18 cellular contexts compared by ENCODE assay signal in the genomic region with DNA sequence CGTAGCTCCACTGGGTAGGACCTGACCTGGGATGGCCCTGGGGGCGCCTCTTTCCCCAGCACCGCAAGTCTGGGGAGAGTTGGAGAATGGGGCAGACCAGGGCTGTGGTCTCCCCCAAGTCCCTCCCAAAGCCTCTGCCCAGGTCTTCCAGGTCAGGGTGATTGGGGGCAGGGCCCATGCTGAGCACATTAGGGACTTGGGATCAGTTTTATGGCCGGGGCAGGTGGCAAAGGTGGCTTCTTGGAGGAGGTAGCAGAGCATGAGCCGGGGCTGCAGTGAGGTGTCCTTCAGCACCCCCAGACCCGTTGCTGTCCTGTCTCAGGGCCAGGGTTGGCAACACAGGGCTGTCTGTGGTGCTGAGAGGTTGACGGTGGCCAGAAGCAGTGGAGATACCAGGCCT. TPM values are rescaled to one million over a fixed set of nuclear protein-coding genes. Genes with fewer than 3 reads are reported as not detected.
DNase-seq lines count a peak whose midpoint lies in the region; ATAC-seq lines count a peak whose summit lies in the region.
"Had no signal": no experiment of that assay in that cellular context is flagged by ENCODE, and none has a peak within 500 bp of the region (broad histone marks: within the 10 kb centered on the region; RNA-seq: fewer than 3 reads in every experiment).

No MANE protein-coding gene starts in this region.

- intact Hi-C loops in activated CD4-positive, alpha-beta T cell treated with anti-CD3 and anti-CD28 coated beads, Interleukin-2, amount 10 ng/mL, durations not matched to agents 24 days and 14 days (cut with micrococcal nuclease), result no loop called here

- no peak for ATAC-seq in activated naive CD8-positive, alpha-beta T cell treated with anti-CD3 and anti-CD28 coated beads, Interleukin-2, amount 50 U/mL, for 24 hours
- no peak for ATAC-seq in central memory CD8-positive, alpha-beta T cell (replicated peaks; ENCODE audit: extremely low read depth, poor library complexity, severe bottlenecking)
- ATAC-seq in stimulated activated memory B cell treated with anti-CD40 and anti-IgM and Interleukin-4, amounts not matched to agents 10 μg/mL and 1 μg/mL and 100 μg/mL, for 72 hours, result no peak
- ATAC-seq in GM19035 (IDR thresholded peaks at IDR 0.05; ENCODE audit: unreplicated experiment), result no peak
- ATAC-seq: body of pancreas, K562 had no signal

- H3K27ac ChIP-seq in KOPT-K1 (ENCODE audit: low read depth, low read length, poor library complexity, severe bottlenecking), result peak overlapping the region; percentile 5
- H3K27ac ChIP-seq: body of pancreas had no signal

- H3K4me1 Mint-ChIP-seq in activated naive CD8-positive, alpha-beta T cell (ENCODE audit: low read depth), result peaks cover 70% of the 10 kb centered on the region
- H3K4me1 Mint-ChIP-seq in activated naive CD8-positive, alpha-beta T cell treated with anti-CD3 and anti-CD28 coated beads, Interleukin-2, amount 50 U/mL, for 24 hours, result peaks cover 85% of the 10 kb centered on the region
- peaks cover 72% of the 10 kb centered on the region for H3K4me1 Mint-ChIP-seq in central memory CD8-positive, alpha-beta T cell
- peaks cover 96% of the 10 kb centered on the region for H3K4me1 Mint-ChIP-seq in stimulated activated memory B cell treated with anti-CD40 and anti-IgM and Interleukin-4, amounts not matched to agents 10 μg/mL and 1 μg/mL and 100 μg/mL, for 72 hours
- H3K4me1 Mint-ChIP-seq in activated CD4-positive, alpha-beta T cell treated with anti-CD3 and anti-CD28 coated beads, Interleukin-2, amount 10 ng/mL, durations not matched to agents 24 days and 14 days, result peaks cover 67% of the 10 kb centered on the region

- peak overlapping the region; percentile 64 for H3K27ac Mint-ChIP-seq in activated naive CD8-positive, alpha-beta T cell
- no peak overlapping the region for H3K27ac Mint-ChIP-seq in activated naive CD8-positive, alpha-beta T cell treated with anti-CD3 and anti-CD28 coated beads, Interleukin-2, amount 50 U/mL, for 24 hours
- peak overlapping the region; percentile 80 for H3K27ac Mint-ChIP-seq in central memory CD8-positive, alpha-beta T cell (ENCODE audit: low read depth)
- peak overlapping the region; percentile 90 for H3K27ac Mint-ChIP-seq in stimulated activated memory B cell treated with anti-CD40 and anti-IgM and Interleukin-4, amounts not matched to agents 10 μg/mL and 1 μg/mL and 100 μg/mL, for 72 hours
- no peak overlapping the region for H3K27ac Mint-ChIP-seq in activated CD4-positive, alpha-beta T cell treated with anti-CD3 and anti-CD28 coated beads, Interleukin-2, amount 10 ng/mL, durations not matched to agents 24 days and 14 days
- H3K27ac Mint-ChIP-seq: activated naive CD4-positive, alpha-beta T cell treated with anti-CD3 and anti-CD28 coated beads, Interleukin-2, amount 10 ng/mL, durations not matched to agents 7 days and 5 days had no signal

- DNase-seq in activated naive CD8-positive, alpha-beta T cell treated with anti-CD3 and anti-CD28 coated beads, Interleukin-2, amount 50 U/mL, for 24 hours, result no peak
- DNase-seq in central memory CD8-positive, alpha-beta T cell (ENCODE audit: low spot score in 2 of 2), result no peak
- DNase-seq in NCI-H526 (lab: John Stamatoyannopoulos, UW), result no peak
- no peak for DNase-seq in activated CD4-positive, alpha-beta T cell treated with anti-CD3 and anti-CD28 coated beads, Interleukin-2, amount 10 ng/mL, durations not matched to agents 24 days and 14 days
- DNase-seq: activated CD8-positive, alpha-beta memory T cell treated with anti-CD3 and anti-CD28 coated beads, Interleukin-2, amount 50 U/mL, for 4 hours; activated naive CD4-positive, alpha-beta T cell treated with anti-CD3 and anti-CD28 coated beads, Interleukin-2, amount 10 ng/mL, durations not matched to agents 7 days and 5 days; Calu3; HCEC 1CT; NCI-H1092; NCI-H2081; occipital lobe had no signal

- H3K9me3 Mint-ChIP-seq in activated naive CD8-positive, alpha-beta T cell (ENCODE audit: low read depth), result no peaks in the 10 kb centered on the region
- no peaks in the 10 kb centered on the region for H3K9me3 Mint-ChIP-seq in activated naive CD8-positive, alpha-beta T cell treated with anti-CD3 and anti-CD28 coated beads, Interleukin-2, amount 50 U/mL, for 24 hours
- no peaks in the 10 kb centered on the region for H3K9me3 Mint-ChIP-seq in central memory CD8-positive, alpha-beta T cell
- H3K9me3 Mint-ChIP-seq in stimulated activated memory B cell treated with anti-CD40 and anti-IgM and Interleukin-4, amounts not matched to agents 10 μg/mL and 1 μg/mL and 100 μg/mL, for 72 hours, result no peaks in the 10 kb centered on the region
- H3K9me3 Mint-ChIP-seq in activated CD4-positive, alpha-beta T cell treated with anti-CD3 and anti-CD28 coated beads, Interleukin-2, amount 10 ng/mL, durations not matched to agents 24 days and 14 days, result no peaks in the 10 kb centered on the region
- H3K9me3 Mint-ChIP-seq: activated naive CD4-positive, alpha-beta T cell treated with anti-CD3 and anti-CD28 coated beads, Interleukin-2, amount 10 ng/mL, durations not matched to agents 7 days and 5 days had no signal

- H3K9me3 ChIP-seq in KOPT-K1 (ENCODE audit: insufficient read depth, low read length, poor library complexity, severe bottlenecking), result no peaks in the 10 kb centered on the region
- H3K9me3 ChIP-seq: body of pancreas, right atrium auricular region had no signal

- H3K36me3 Mint-ChIP-seq in activated naive CD8-positive, alpha-beta T cell, result no peaks in the 10 kb centered on the region
- peaks cover 9% of the 10 kb centered on the region for H3K36me3 Mint-ChIP-seq in activated naive CD8-positive, alpha-beta T cell treated with anti-CD3 and anti-CD28 coated beads, Interleukin-2, amount 50 U/mL, for 24 hours (ENCODE audit: low read depth)
- H3K36me3 Mint-ChIP-seq in central memory CD8-positive, alpha-beta T cell (ENCODE audit: insufficient read depth), result peaks cover 47% of the 10 kb centered on the region
- peaks cover 31% of the 10 kb centered on the region for H3K36me3 Mint-ChIP-seq in stimulated activated memory B cell treated with anti-CD40 and anti-IgM and Interleukin-4, amounts not matched to agents 10 μg/mL and 1 μg/mL and 100 μg/mL, for 72 hours
- peaks cover 12% of the 10 kb centered on the region for H3K36me3 Mint-ChIP-seq in activated CD4-positive, alpha-beta T cell treated with anti-CD3 and anti-CD28 coated beads, Interleukin-2, amount 10 ng/mL, durations not matched to agents 24 days and 14 days (ENCODE audit: low read depth)

- no peaks in the 10 kb centered on the region for H3K27me3 Mint-ChIP-seq in activated naive CD8-positive, alpha-beta T cell
- no peaks in the 10 kb centered on the region for H3K27me3 Mint-ChIP-seq in activated naive CD8-positive, alpha-beta T cell treated with anti-CD3 and anti-CD28 coated beads, Interleukin-2, amount 50 U/mL, for 24 hours
- no peaks in the 10 kb centered on the region for H3K27me3 Mint-ChIP-seq in central memory CD8-positive, alpha-beta T cell
- no peaks in the 10 kb centered on the region for H3K27me3 Mint-ChIP-seq in stimulated activated memory B cell treated with anti-CD40 and anti-IgM and Interleukin-4, amounts not matched to agents 10 μg/mL and 1 μg/mL and 100 μg/mL, for 72 hours
- H3K27me3 Mint-ChIP-seq in activated CD4-positive, alpha-beta T cell treated with anti-CD3 and anti-CD28 coated beads, Interleukin-2, amount 10 ng/mL, durations not matched to agents 24 days and 14 days, result no peaks in the 10 kb centered on the region
- H3K27me3 Mint-ChIP-seq: activated naive CD4-positive, alpha-beta T cell treated with anti-CD3 and anti-CD28 coated beads, Interleukin-2, amount 10 ng/mL, durations not matched to agents 7 days and 5 days had no signal

- no peaks in the 10 kb centered on the region; the same call in 1 of the 2 replicates for H3K36me3 ChIP-seq in KOPT-K1 (ENCODE audit: insufficient read depth, low read length)
- H3K36me3 ChIP-seq: right atrium auricular region had no signal

- no peak overlapping the region for H3K4me3 Mint-ChIP-seq in activated naive CD8-positive, alpha-beta T cell
- H3K4me3 Mint-ChIP-seq in activated naive CD8-positive, alpha-beta T cell treated with anti-CD3 and anti-CD28 coated beads, Interleukin-2, amount 50 U/mL, for 24 hours, result no peak overlapping the region
- H3K4me3 Mint-ChIP-seq in central memory CD8-positive, alpha-beta T cell, result no peak overlapping the region
- H3K4me3 Mint-ChIP-seq in stimulated activated memory B cell treated with anti-CD40 and anti-IgM and Interleukin-4, amounts not matched to agents 10 μg/mL and 1 μg/mL and 100 μg/mL, for 72 hours, result peak overlapping the region; percentile 95
- H3K4me3 Mint-ChIP-seq in activated CD4-positive, alpha-beta T cell treated with anti-CD3 and anti-CD28 coated beads, Interleukin-2, amount 10 ng/mL, durations not matched to agents 24 days and 14 days, result no peak overlapping the region
- H3K4me3 Mint-ChIP-seq: activated naive CD4-positive, alpha-beta T cell treated with anti-CD3 and anti-CD28 coated beads, Interleukin-2, amount 10 ng/mL, durations not matched to agents 7 days and 5 days had no signal

RNA-seq across cellular contexts. Expression of a gene that starts 6.0 kb away (rescaled TPM):
- 35.0 and 38.5 TPM in 2 replicates for total RNA-seq in activated CD4-positive, alpha-beta T cell treated with anti-CD3 and anti-CD28 coated beads, Interleukin-2, amount 10 ng/mL, durations not matched to agents 24 days and 14 days

Comparison
In these comparisons a context has a peak if more than half of its experiments do, and no peak if none do; other contexts are left out.
1. H3K27ac Mint-ChIP-seq: peak in activated naive CD8-positive, alpha-beta T cell (single experiment), central memory CD8-positive, alpha-beta T cell (single experiment) and stimulated activated memory B cell treated with anti-CD40 and anti-IgM and Interleukin-4, amounts not matched to agents 10 μg/mL and 1 μg/mL and 100 μg/mL, for 72 hours (single experiment); none in activated naive CD8-positive, alpha-beta T cell treated with anti-CD3 and anti-CD28 coated beads, Interleukin-2, amount 50 U/mL, for 24 hours (single experiment) and activated CD4-positive, alpha-beta T cell treated with anti-CD3 and anti-CD28 coated beads, Interleukin-2, amount 10 ng/mL, durations not matched to agents 24 days and 14 days (single experiment).